ENCODE assay signal across 8 cellular contexts in genomic region chr20:49928411-49929141, GRCh38. TPM values are rescaled to one million over a fixed set of nuclear protein-coding genes. Genes with fewer than 3 reads are reported as not detected.
DNase-seq lines count a peak whose midpoint lies in the region; ATAC-seq and TF ChIP-seq lines count a peak whose summit lies in the region.

No MANE protein-coding gene starts in this region.

- 12 to 19% (median 15%) methylated on average over 15 of the region's 15 CpGs for WGBS in adrenal gland, 4 donors
- 15 to 17% methylated on average over 15 of the region's 15 CpGs for WGBS in heart right ventricle, 2 donors
- 10 to 12% methylated on average over 15 of the region's 15 CpGs for WGBS in aorta, 2 donors

- H3K27me3 ChIP-seq in adrenal gland (no peaks in the 10 kb centered on the region), heart right ventricle (no peaks in the 10 kb centered on the region), aorta (ENCODE audit: control insufficient read depth in 1 of 2, insufficient read depth in 2 of 2, low read length in 1 of 2) (no peaks in the 10 kb centered on the region)

- TF ChIP-seq CTCF in GM12865 (IDR thresholded peaks at IDR 0.05; ENCODE audit: insufficient read depth, low read depth, low read length, missing control alignments) (peak; percentile 85), adrenal gland (IDR thresholded peaks at IDR 0.05) (peak; percentile 84 to 96 (median 88)), heart right ventricle (IDR thresholded peaks at IDR 0.05) (peak; percentile 87 to 95 (median 93))

- no peak overlapping the region for H3K4me3 Mint-ChIP-seq in T-helper 1 cell treated with Interleukin-12 subunit alpha and Interleukin-12 subunit beta and Interleukin-4 antibody, amounts not matched to agents 30 μg/mL and 1 μg/mL, for 36 hours

- H3K36me3 Mint-ChIP-seq in T-helper 1 cell treated with Interleukin-12 subunit alpha and Interleukin-12 subunit beta and Interleukin-4 antibody, amounts not matched to agents 30 μg/mL and 1 μg/mL, for 36 hours (ENCODE audit: low read depth): no peaks in the 10 kb centered on the region

- H3K27ac ChIP-seq in adrenal gland (no peak overlapping the region), heart right ventricle (peak overlapping the region in 2 of 10 donors; percentile 6 to 48), aorta (ENCODE audit: low read depth in 1 of 2, low read length in 2 of 2) (peak overlapping the region in 1 of 2 donors; percentile 43)

- H3K27ac Mint-ChIP-seq in T-helper 1 cell treated with Interleukin-12 subunit alpha and Interleukin-12 subunit beta and Interleukin-4 antibody, amounts not matched to agents 30 μg/mL and 1 μg/mL, for 36 hours: peak overlapping the region; percentile 38

- H3K4me1 ChIP-seq in adrenal gland (replicated peaks in 1 of 2) (peaks cover 0 to 8% of the 10 kb centered on the region in 2 donors), heart right ventricle (peaks cover 0 to 19% (median 0%) of the 10 kb centered on the region in 9 donors), aorta (ENCODE audit: control insufficient read depth in 1 of 2, insufficient read depth in 2 of 2, low read length in 2 of 2) (no peaks in the 10 kb centered on the region)

- peak in 1 of 2 donors; percentile 19 for TF ChIP-seq POLR2A in adrenal gland (IDR thresholded peaks at IDR 0.05)

- H3K4me1 Mint-ChIP-seq in T-helper 1 cell treated with Interleukin-12 subunit alpha and Interleukin-12 subunit beta and Interleukin-4 antibody, amounts not matched to agents 30 μg/mL and 1 μg/mL, for 36 hours (ENCODE audit: low read depth): peaks cover 4% of the 10 kb centered on the region

- no peaks in the 10 kb centered on the region for H3K9me3 Mint-ChIP-seq in T-helper 1 cell treated with Interleukin-12 subunit alpha and Interleukin-12 subunit beta and Interleukin-4 antibody, amounts not matched to agents 30 μg/mL and 1 μg/mL, for 36 hours

- H3K36me3 ChIP-seq in adrenal gland (replicated peaks in 1 of 2): no peaks in the 10 kb centered on the region
- no peaks in the 10 kb centered on the region for H3K36me3 ChIP-seq in heart right ventricle
- no peaks in the 10 kb centered on the region for H3K36me3 ChIP-seq in aorta (ENCODE audit: control insufficient read depth in 1 of 2, insufficient read depth in 2 of 2, low read length in 1 of 2)

- H3K4me3 ChIP-seq in GM12865 (ENCODE audit: low read depth, low read length) (no peak overlapping the region), adrenal gland (no peak overlapping the region), heart right ventricle (no peak overlapping the region), aorta (ENCODE audit: low read length in 2 of 2) (no peak overlapping the region)

- no peaks in the 10 kb centered on the region for H3K9me3 ChIP-seq in adrenal gland (replicated peaks in 1 of 3)
- H3K9me3 ChIP-seq in heart right ventricle: no peaks in the 10 kb centered on the region
- no peaks in the 10 kb centered on the region for H3K9me3 ChIP-seq in aorta (ENCODE audit: control insufficient read depth, low read length)

- H3K27me3 Mint-ChIP-seq in T-helper 1 cell treated with Interleukin-12 subunit alpha and Interleukin-12 subunit beta and Interleukin-4 antibody, amounts not matched to agents 30 μg/mL and 1 μg/mL, for 36 hours (ENCODE audit: low read depth): peaks cover 8% of the 10 kb centered on the region

- intact Hi-C loops in adrenal gland (cut with DNase I): no loop called here
- intact Hi-C loops in heart right ventricle (cut with DNase I): loop anchor here in 9 of 10 donors (1.0 to 10.0 kb wide), 5 partner anchors 74 to 384 kb away; no protein-coding TSS in a partner anchor
- intact Hi-C loops in aorta (cut with DNase I): loop anchor here (2.0 to 10.0 kb wide), 3 partner anchors 316 to 594 kb away; no protein-coding TSS in a partner anchor

- ATAC-seq in heart right ventricle (peak; percentile 76 to 89 (median 86)), aorta (ENCODE audit: low FRiP score) (peak; percentile 81), HG03108 (IDR thresholded peaks at IDR 0.05; ENCODE audit: unreplicated experiment) (no peak)

- DNase-seq in GM12865 (ENCODE audit: low read depth) (peak; percentile 88), NCI-H146 (lab: John Stamatoyannopoulos, UW) (peak; percentile 86), adrenal gland (peak; percentile 78 to 95 (median 87)), heart right ventricle (peak; percentile 72 to 77), renal cortical epithelial cell (ENCODE audit: low read depth) (peak; percentile 70), aorta (peak; percentile 85 to 90)

RNA-seq across cellular contexts. Expression of gene RNF114, which starts 7.6 kb away (rescaled TPM):
- total RNA-seq in adrenal gland (100 to 1,000 TPM in 4 of 8 donors, 10 to 100 TPM in 4; 62.5 to 201 (median 100) TPM), heart right ventricle (10 to 100 TPM; 41.5 to 60.3 (median 52.1) TPM), renal cortical epithelial cell (180 and 196 TPM in 2 replicates), aorta (10 to 100 TPM; 46.8 to 70.6 TPM)
- polyA plus RNA-seq in adrenal gland (10 to 100 TPM; 26.9 to 47.8 (median 41.3) TPM), heart right ventricle (10 to 100 TPM; 45.0 to 49.5 TPM), aorta (10 to 100 TPM; 32.1 to 38.4 TPM)

RNA-seq across cellular contexts. Expression of gene SPATA2, which starts 13.2 kb away (rescaled TPM):
- total RNA-seq in adrenal gland (1 to 10 TPM; 2.8 to 9.3 (median 7.1) TPM), heart right ventricle (10 to 100 TPM in 1 of 10 donors, 1 to 10 TPM in 9; 5.2 to 11.8 (median 6.7) TPM), renal cortical epithelial cell (0.87 and 5.7 TPM in 2 replicates), aorta (1 to 10 TPM; 4.8 to 5.8 TPM)
- polyA plus RNA-seq in adrenal gland (1 to 10 TPM; 4.7 to 5.9 (median 4.7) TPM), heart right ventricle (1 to 10 TPM; 4.8 to 5.0 TPM), aorta (1 to 10 TPM; 2.9 to 3.9 TPM)

RNA-seq across cellular contexts. Expression of gene SNAI1, which starts 54.2 kb away (rescaled TPM):
- 10 to 100 TPM in 3 of 8 donors, 1 to 10 TPM in 5; 2.2 to 12.1 (median 8.4) TPM for total RNA-seq in adrenal gland
- 10 to 100 TPM in 2 of 3 donors, 1 to 10 TPM in 1; 2.6 to 13.2 (median 10.9) TPM for polyA plus RNA-seq in adrenal gland
- 1 to 10 TPM in 8 of 10 donors, under 1 TPM in 2; 0.59 to 7.6 (median 2.8) TPM for total RNA-seq in heart right ventricle
- polyA plus RNA-seq in heart right ventricle: 1 to 10 TPM; 1.8 to 3.2 TPM
- 0.52 and 2.7 TPM in 2 replicates for total RNA-seq in renal cortical epithelial cell
- 10 to 100 TPM; 10.4 to 44.7 TPM for total RNA-seq in aorta
- polyA plus RNA-seq in aorta: 1 to 10 TPM; 7.8 to 8.3 TPM

Comparison
In these comparisons a context has a peak if more than half of its experiments do, and no peak if none do; other contexts are left out.
1. intact Hi-C loops: an anchor here in heart right ventricle (1.0 to 10.0 kb wide) and aorta (2.0 to 10.0 kb wide); none called in adrenal gland.